In genomic region chr4:89538886-89539285, GRCh38 we compare ENCODE assay signal across 19 cellular contexts.
"Had no signal": no experiment of that assay in that cellular context is flagged by ENCODE, and none has a peak within 500 bp of the region (broad histone marks: within the 10 kb centered on the region; RNA-seq: fewer than 3 reads in every experiment).

No MANE protein-coding gene starts in this region.

- H3K4me1 ChIP-seq: left ventricle myocardium inferior, psoas muscle, testis, upper lobe of left lung had no signal

- ATAC-seq: activated CD4-positive, CD25-positive, alpha-beta regulatory T cell treated with anti-CD3 and anti-CD28 coated beads, Interleukin-2, amount 50 U/mL, for 24 hours; activated T-cell treated with anti-CD3 and anti-CD28 coated beads, Interleukin-2, amount 50 U/mL, for 72 hours; mucosa of descending colon; psoas muscle; right cardiac atrium had no signal

- H3K9me3 ChIP-seq: mucosa of descending colon, psoas muscle, stomach, testis had no signal

- H3K36me3 ChIP-seq: left ventricle myocardium inferior, neural progenitor cell, stomach, upper lobe of left lung had no signal

- H3K4me2 ChIP-seq: neural progenitor cell had no signal

- DNase-seq: activated CD4-positive, alpha-beta T cell treated with anti-CD3 and anti-CD28 coated beads, Interleukin-2, amount 10 ng/mL, durations not matched to agents 7 days and 5 days; activated effector memory CD4-positive, alpha-beta T cell treated with anti-CD3 and anti-CD28 coated beads, Interleukin-2, amount 50 U/mL, for 16 hours; activated naive CD4-positive, alpha-beta T cell treated with anti-CD3 and anti-CD28 coated beads, Interleukin-2, amount 50 U/mL, for 16 hours; activated T-cell treated with anti-CD3 and anti-CD28 coated beads, Interleukin-2, amount 50 U/mL, for 72 hours; effector memory CD4-positive, alpha-beta T cell; head of caudate nucleus; left ventricle myocardium inferior; mucosa of descending colon; naive B cell; psoas muscle; right cardiac atrium; stimulated activated CD4-positive, alpha-beta T cell treated with anti-CD3 and anti-CD28 coated beads, Interleukin-15, amount 100 ng/mL, for 24 hours; stimulated activated CD4-positive, alpha-beta T cell treated with anti-CD3 and anti-CD28 coated beads, Interleukin-4, amount 100 ng/mL, for 1 hour; stomach; testis; upper lobe of left lung had no signal

- H3K4me3 Mint-ChIP-seq: activated CD4-positive, alpha-beta T cell treated with anti-CD3 and anti-CD28 coated beads, Interleukin-2, amount 10 ng/mL, durations not matched to agents 7 days and 5 days; naive B cell; neural progenitor cell; T-helper 1 cell treated with Interleukin-12 subunit alpha and Interleukin-12 subunit beta and Interleukin-4 antibody, amounts not matched to agents 30 μg/mL and 1 μg/mL, for 36 hours had no signal

- H3K9ac ChIP-seq: neural progenitor cell had no signal

- H3K27me3 Mint-ChIP-seq: naive B cell had no signal

- H3K4me1 Mint-ChIP-seq: naive B cell had no signal

- H3K27me3 ChIP-seq: neural progenitor cell, stomach, testis, upper lobe of left lung had no signal

- H2AFZ ChIP-seq: neural progenitor cell had no signal

- H3K27ac Mint-ChIP-seq: activated CD4-positive, alpha-beta T cell treated with anti-CD3 and anti-CD28 coated beads, Interleukin-2, amount 10 ng/mL, durations not matched to agents 7 days and 5 days; activated T-cell treated with anti-CD3 and anti-CD28 coated beads, Interleukin-2, amount 50 U/mL, for 72 hours; naive B cell; neural progenitor cell; T-helper 1 cell treated with Interleukin-12 subunit alpha and Interleukin-12 subunit beta and Interleukin-4 antibody, amounts not matched to agents 30 μg/mL and 1 μg/mL, for 36 hours had no signal

- H3K4me3 ChIP-seq: left ventricle myocardium inferior, mucosa of descending colon, neural progenitor cell, psoas muscle, stomach, testis, upper lobe of left lung had no signal

- H3K36me3 Mint-ChIP-seq: naive B cell, neural progenitor cell had no signal

- H3K27ac ChIP-seq: left ventricle myocardium inferior, neural progenitor cell, psoas muscle, stomach, testis had no signal
